ENCODE assay signal across 13 cellular contexts in the genomic region with DNA sequence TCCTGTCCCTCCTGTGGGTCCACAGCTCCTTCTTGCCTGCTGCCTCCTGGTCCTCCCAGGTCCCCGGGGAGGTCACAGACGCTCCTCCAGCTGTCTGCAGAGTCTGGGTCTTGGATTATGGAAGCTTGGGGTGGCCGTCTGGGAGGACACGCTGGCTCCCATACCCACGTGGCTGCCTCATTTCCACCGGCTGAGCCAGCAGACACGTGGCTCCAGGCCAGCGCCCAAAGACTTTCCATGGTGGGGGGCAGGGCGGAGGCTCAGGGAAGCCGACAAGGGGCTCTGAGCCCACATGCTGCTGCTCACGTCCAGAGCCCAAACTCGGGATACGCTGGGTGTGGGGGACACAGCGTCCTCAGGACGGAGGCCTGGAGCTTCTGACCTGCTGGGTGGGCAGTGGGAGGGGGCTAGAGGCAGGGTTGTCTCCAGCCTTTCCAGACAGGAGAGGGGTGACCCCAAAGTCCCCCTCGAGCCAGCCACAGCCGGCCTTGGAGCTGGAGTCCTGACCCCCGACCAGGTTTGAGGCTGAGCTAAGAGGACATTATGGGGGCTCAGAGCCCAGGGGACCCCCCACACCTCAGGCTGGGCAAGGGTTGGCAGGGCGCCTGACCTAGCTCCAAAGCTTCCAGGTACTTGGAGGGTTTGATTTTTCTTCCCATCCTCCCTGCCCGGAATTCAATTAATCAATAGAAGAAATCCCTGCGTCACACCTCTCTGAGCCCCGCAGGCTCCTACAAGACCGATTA. TPM values are rescaled to one million over a fixed set of nuclear protein-coding genes. Genes with fewer than 3 reads are reported as not detected.
DNase-seq lines count a peak whose midpoint lies in the region; ATAC-seq and TF ChIP-seq lines count a peak whose summit lies in the region.
"Had no signal": no experiment of that assay in that cellular context is flagged by ENCODE, and none has a peak within 500 bp of the region (broad histone marks: within the 10 kb centered on the region; RNA-seq: fewer than 3 reads in every experiment).

No MANE protein-coding gene starts in this region.

- TF ChIP-seq CTCF in endodermal cell (conservative IDR thresholded peaks at IDR 0.05), result no peak
- no peak for TF ChIP-seq CTCF in nephron (IDR thresholded peaks at IDR 0.05; ENCODE audit: unreplicated experiment in 3 of 3)
- TF ChIP-seq CTCF in upper lobe of left lung (IDR thresholded peaks at IDR 0.05), result no peak

- H3K4me3 Mint-ChIP-seq in activated naive CD8-positive, alpha-beta T cell treated with anti-CD3 and anti-CD28 coated beads, Interleukin-2, amount 10 ng/mL, durations not matched to agents 7 days and 5 days, result no peak overlapping the region
- H3K4me3 Mint-ChIP-seq in activated naive CD8-positive, alpha-beta T cell treated with anti-CD3 and anti-CD28 coated beads for 36 hours, result no peak overlapping the region
- H3K4me3 Mint-ChIP-seq in endodermal cell (no peak overlapping the region), nephron (peak overlapping the region; percentile 6 to 46 (median 46))

- peaks cover 4% of the 10 kb centered on the region for H3K4me1 Mint-ChIP-seq in activated naive CD8-positive, alpha-beta T cell treated with anti-CD3 and anti-CD28 coated beads, Interleukin-2, amount 10 ng/mL, durations not matched to agents 7 days and 5 days
- peaks cover 6% of the 10 kb centered on the region for H3K4me1 Mint-ChIP-seq in activated naive CD8-positive, alpha-beta T cell treated with anti-CD3 and anti-CD28 coated beads for 36 hours
- H3K4me1 Mint-ChIP-seq in endodermal cell (no peaks in the 10 kb centered on the region), nephron (peaks cover 33% of the 10 kb centered on the region)

- no peak for ATAC-seq in activated naive CD8-positive, alpha-beta T cell treated with anti-CD3 and anti-CD28 coated beads, Interleukin-2, amount 10 ng/mL, durations not matched to agents 7 days and 5 days (ENCODE audit: low read depth)
- ATAC-seq in upper lobe of left lung (ENCODE audit: low FRiP score in 2 of 2) (no peak), HG02642 (IDR thresholded peaks at IDR 0.05; ENCODE audit: poor library complexity, unreplicated experiment) (no peak)

- peak; percentile 21 for DNase-seq in activated naive CD8-positive, alpha-beta T cell treated with anti-CD3 and anti-CD28 coated beads, Interleukin-2, amount 10 ng/mL, durations not matched to agents 7 days and 5 days
- DNase-seq in activated naive CD8-positive, alpha-beta T cell treated with anti-CD3 and anti-CD28 coated beads for 36 hours, result no peak
- DNase-seq in endodermal cell, result peak; percentile 43
- DNase-seq in upper lobe of left lung, result peak; percentile 10 to 37
- no peak for DNase-seq in NOMO-1 treated with DMSO at 0.1 percent for 48 hours (lab: John Stamatoyannopoulos, UW; ENCODE audit: unreplicated experiment)
- no peak for DNase-seq in stimulated activated naive CD4-positive, alpha-beta T cell treated with Interleukin-2 at 50 U/mL for 16 hours (lab: John Stamatoyannopoulos, UW)
- DNase-seq: activated CD4-positive, alpha-beta T cell treated with anti-CD3 and anti-CD28 coated beads for 48 hours; activated naive CD4-positive, alpha-beta T cell; NCI-H187; NK-92 treated with Interleukin-12 subunit alpha and Interleukin-12 subunit beta, amount 100 ng/mL, for 24 hours had no signal

- WGBS in endodermal cell (ENCODE audit: insufficient coverage in 1 of 2, insufficient read length in 1 of 2), 2 experiments, result 78 to 83% methylated on average over 12 to 23 of the region's 23 CpGs
- WGBS in upper lobe of left lung, 2 donors, result 46 to 57% methylated on average over 12 to 23 of the region's 23 CpGs

- POLR2A ChIA-PET in activated naive CD8-positive, alpha-beta T cell treated with anti-CD3 and anti-CD28 coated beads, Interleukin-2, amount 10 ng/mL, durations not matched to agents 7 days and 5 days (lab: Charles Lee), result no interaction called here

- H3K9me3 Mint-ChIP-seq in activated naive CD8-positive, alpha-beta T cell treated with anti-CD3 and anti-CD28 coated beads, Interleukin-2, amount 10 ng/mL, durations not matched to agents 7 days and 5 days, result no peaks in the 10 kb centered on the region
- H3K9me3 Mint-ChIP-seq in activated naive CD8-positive, alpha-beta T cell treated with anti-CD3 and anti-CD28 coated beads for 36 hours, result no peaks in the 10 kb centered on the region
- no peaks in the 10 kb centered on the region for H3K9me3 Mint-ChIP-seq in endodermal cell
- no peaks in the 10 kb centered on the region for H3K9me3 Mint-ChIP-seq in nephron

- H3K36me3 ChIP-seq in endodermal cell (ENCODE audit: control insufficient read depth, insufficient read depth, low read length) (no peaks in the 10 kb centered on the region), upper lobe of left lung (no peaks in the 10 kb centered on the region)

- no peak for TF ChIP-seq EP300 in upper lobe of left lung (IDR thresholded peaks at IDR 0.05)

- TF ChIP-seq POLR2A in upper lobe of left lung (IDR thresholded peaks at IDR 0.05), result no peak

- no peak overlapping the region for H3K4me3 ChIP-seq in endodermal cell (ENCODE audit: low read length)
- H3K4me3 ChIP-seq in upper lobe of left lung, result no peak overlapping the region

- H3K9me3 ChIP-seq in endodermal cell (ENCODE audit: control insufficient read depth, low read length), result no peaks in the 10 kb centered on the region
- H3K9me3 ChIP-seq in upper lobe of left lung, result no peaks in the 10 kb centered on the region

- H3K27ac ChIP-seq in endodermal cell (ENCODE audit: low read depth, low read length), result no peak overlapping the region
- no peak overlapping the region for H3K27ac ChIP-seq in upper lobe of left lung

- H3K27me3 ChIP-seq in endodermal cell (ENCODE audit: control insufficient read depth, insufficient read depth, low read length, poor library complexity, severe bottlenecking), result no peaks in the 10 kb centered on the region
- no peaks in the 10 kb centered on the region for H3K27me3 ChIP-seq in upper lobe of left lung

- H3K27me3 Mint-ChIP-seq in activated naive CD8-positive, alpha-beta T cell treated with anti-CD3 and anti-CD28 coated beads, Interleukin-2, amount 10 ng/mL, durations not matched to agents 7 days and 5 days, result peaks cover 17% of the 10 kb centered on the region
- H3K27me3 Mint-ChIP-seq in activated naive CD8-positive, alpha-beta T cell treated with anti-CD3 and anti-CD28 coated beads for 36 hours, result no peaks in the 10 kb centered on the region
- no peaks in the 10 kb centered on the region for H3K27me3 Mint-ChIP-seq in endodermal cell (ENCODE audit: insufficient read depth)
- peaks cover 29% of the 10 kb centered on the region for H3K27me3 Mint-ChIP-seq in nephron (ENCODE audit: low read depth)

- no peak overlapping the region for H3K9ac ChIP-seq in endodermal cell (ENCODE audit: extremely low read depth, low read length, poor library complexity, severe bottlenecking)

- H3K4me1 ChIP-seq in endodermal cell (ENCODE audit: control insufficient read depth, insufficient read depth, low read length), result no peaks in the 10 kb centered on the region
- peaks cover 0 to 15% (median 11%) of the 10 kb centered on the region in 4 donors for H3K4me1 ChIP-seq in upper lobe of left lung

- H3K36me3 Mint-ChIP-seq in activated naive CD8-positive, alpha-beta T cell treated with anti-CD3 and anti-CD28 coated beads, Interleukin-2, amount 10 ng/mL, durations not matched to agents 7 days and 5 days, result no peaks in the 10 kb centered on the region
- H3K36me3 Mint-ChIP-seq in activated naive CD8-positive, alpha-beta T cell treated with anti-CD3 and anti-CD28 coated beads for 36 hours, result no peaks in the 10 kb centered on the region
- H3K36me3 Mint-ChIP-seq in endodermal cell (ENCODE audit: low read depth) (no peaks in the 10 kb centered on the region), nephron (ENCODE audit: low read depth) (no peaks in the 10 kb centered on the region)

- H3K27ac Mint-ChIP-seq in activated naive CD8-positive, alpha-beta T cell treated with anti-CD3 and anti-CD28 coated beads, Interleukin-2, amount 10 ng/mL, durations not matched to agents 7 days and 5 days, result no peak overlapping the region
- H3K27ac Mint-ChIP-seq in activated naive CD8-positive, alpha-beta T cell treated with anti-CD3 and anti-CD28 coated beads for 36 hours, result no peak overlapping the region
- H3K27ac Mint-ChIP-seq in endodermal cell, result no peak overlapping the region
- peak overlapping the region; percentile 4 to 31 (median 29) for H3K27ac Mint-ChIP-seq in nephron

RNA-seq across cellular contexts. Expression of a gene that starts 24.2 kb away (rescaled TPM):
- 10 to 100 TPM; 13.7 to 30.8 TPM for total RNA-seq in activated naive CD8-positive, alpha-beta T cell treated with anti-CD3 and anti-CD28 coated beads, Interleukin-2, amount 10 ng/mL, durations not matched to agents 7 days and 5 days
- total RNA-seq in activated naive CD8-positive, alpha-beta T cell treated with anti-CD3 and anti-CD28 coated beads for 36 hours, result 10 to 100 TPM; 17.0 to 22.1 TPM
- total RNA-seq in endodermal cell, result 100 to 1,000 TPM; 115 to 156 TPM
- 17,848 TPM for polyA plus RNA-seq in endodermal cell (2013, experiment 1 of 2)
- polyA plus RNA-seq in endodermal cell (2013, experiment 2 of 2), result 19,941 TPM
- 100 to 1,000 TPM in 1 of 6 donors, 10 to 100 TPM in 1, not detected in 4; 70.7 to 223 TPM for total RNA-seq in upper lobe of left lung
- total RNA-seq: lung microvascular endothelial cell had no signal

RNA-seq across cellular contexts. Expression of a gene that starts 52.7 kb away (rescaled TPM):
- total RNA-seq in activated naive CD8-positive, alpha-beta T cell treated with anti-CD3 and anti-CD28 coated beads, Interleukin-2, amount 10 ng/mL, durations not matched to agents 7 days and 5 days, result 10 to 100 TPM; 35.4 to 37.6 TPM
- total RNA-seq in activated naive CD8-positive, alpha-beta T cell treated with anti-CD3 and anti-CD28 coated beads for 36 hours, result 10 to 100 TPM; 64.6 to 65.6 TPM
- total RNA-seq in endodermal cell (10 to 100 TPM; 53.8 to 57.2 TPM), upper lobe of left lung (10 to 100 TPM; 23.3 to 48.2 (median 27.3) TPM)
- 41.9 TPM for polyA plus RNA-seq in endodermal cell (2013, experiment 1 of 2)
- polyA plus RNA-seq in endodermal cell (2013, experiment 2 of 2), result 36.8 TPM

Comparison
In these comparisons a context has a peak if more than half of its experiments do, and no peak if none do; other contexts are left out.
1. DNase-seq: peak in activated naive CD8-positive, alpha-beta T cell treated with anti-CD3 and anti-CD28 coated beads, Interleukin-2, amount 10 ng/mL, durations not matched to agents 7 days and 5 days (single experiment), endodermal cell (single experiment) and upper lobe of left lung (2 of 2); none in activated naive CD8-positive, alpha-beta T cell treated with anti-CD3 and anti-CD28 coated beads for 36 hours (single experiment), NOMO-1 treated with DMSO at 0.1 percent for 48 hours (single experiment) and stimulated activated naive CD4-positive, alpha-beta T cell treated with Interleukin-2 at 50 U/mL for 16 hours (single experiment).
2. H3K27ac Mint-ChIP-seq: peak in nephron (3 of 3); none in activated naive CD8-positive, alpha-beta T cell treated with anti-CD3 and anti-CD28 coated beads, Interleukin-2, amount 10 ng/mL, durations not matched to agents 7 days and 5 days (single experiment), activated naive CD8-positive, alpha-beta T cell treated with anti-CD3 and anti-CD28 coated beads for 36 hours (single experiment) and endodermal cell (single experiment).
3. H3K4me3 Mint-ChIP-seq: peak in nephron (3 of 3); none in activated naive CD8-positive, alpha-beta T cell treated with anti-CD3 and anti-CD28 coated beads, Interleukin-2, amount 10 ng/mL, durations not matched to agents 7 days and 5 days (single experiment), activated naive CD8-positive, alpha-beta T cell treated with anti-CD3 and anti-CD28 coated beads for 36 hours (single experiment) and endodermal cell (single experiment).